In genomic region chr1:228101994-228102790, GRCh38 we compare ENCODE assay signal across 8 cellular contexts. TPM values are rescaled to one million over a fixed set of nuclear protein-coding genes. Genes with fewer than 3 reads are reported as not detected.
A peak's percentile ranks its signal among the peaks of the same experiment; 100 is the strongest.
DNase-seq lines count a peak whose midpoint lies in the region; ATAC-seq and TF ChIP-seq lines count a peak whose summit lies in the region.

No MANE protein-coding gene starts in this region.

- H3K27ac ChIP-seq in OCI-LY3 (ENCODE audit: low read length) (peak overlapping the region; percentile 0; the same call in 1 of the 2 replicates), heart right ventricle (peak overlapping the region in 9 of 10 donors; percentile 83 to 95 (median 92))

- WGBS in heart right ventricle, 2 donors = 12 to 15% methylated on average over 63 to 73 of the region's 73 CpGs

- H3K27me3 ChIP-seq in OCI-LY3 (ENCODE audit: low read depth, low read length) (no peaks in the 10 kb centered on the region), heart right ventricle (no peaks in the 10 kb centered on the region)

- H3K36me3 ChIP-seq in OCI-LY3 (replicated peaks; ENCODE audit: low read depth, low read length) (peaks cover 40% of the 10 kb centered on the region), heart right ventricle (peaks cover 6 to 64% (median 43%) of the 10 kb centered on the region in 9 donors)

- H2AFZ ChIP-seq in OCI-LY3 (ENCODE audit: low read depth, low read length) = no peak overlapping the region

- H3K9me3 ChIP-seq in OCI-LY3 (ENCODE audit: insufficient read depth, low read length) = no peaks in the 10 kb centered on the region
- no peaks in the 10 kb centered on the region for H3K9me3 ChIP-seq in heart right ventricle

- H3K4me3 ChIP-seq in OCI-LY3 (ENCODE audit: low read length) (peak overlapping the region; percentile 87), heart right ventricle (peak overlapping the region; percentile 78 to 100 (median 94))

- ATAC-seq in HG02943 (IDR thresholded peaks at IDR 0.05; ENCODE audit: low read depth, unreplicated experiment) (peak; percentile 13), heart right ventricle (peak in 4 of 8 donors; percentile 0 to 14 (median 3))

- H3K4me2 ChIP-seq in OCI-LY3 (ENCODE audit: low read length) = peak overlapping the region; percentile 80

- peak overlapping the region; percentile 80 for H3K9ac ChIP-seq in OCI-LY3 (ENCODE audit: low read length)

- H3K79me2 ChIP-seq in OCI-LY3 (ENCODE audit: low read length) = peaks cover 50% of the 10 kb centered on the region

- peak; percentile 81 for DNase-seq in NCI-H82 (lab: John Stamatoyannopoulos, UW)
- DNase-seq in NCI-H82 treated with DMSO at 0.1 percent for 48 hours (lab: John Stamatoyannopoulos, UW; ENCODE audit: unreplicated experiment) = no peak
- peak; percentile 59 for DNase-seq in activated gamma-delta T cell treated with Interleukin-2 at 50 U/mL for 16 hours
- no peak for DNase-seq in heart right ventricle
- DNase-seq in retina = peak; percentile 63
- no peak for DNase-seq in putamen (ENCODE audit: low spot score)

- TF ChIP-seq CTCF in OCI-LY3 (IDR thresholded peaks at IDR 0.05; ENCODE audit: low read depth, low read length) (peak; percentile 36), heart right ventricle (IDR thresholded peaks at IDR 0.05) (peak in 5 of 9 donors; percentile 20 to 38 (median 32))

- peaks cover 38% of the 10 kb centered on the region for H4K20me1 ChIP-seq in OCI-LY3 (ENCODE audit: insufficient read depth, low read length)

- intact Hi-C loops in heart right ventricle (cut with DNase I) = no loop called here

- peaks cover 17% of the 10 kb centered on the region for H3K4me1 ChIP-seq in OCI-LY3 (ENCODE audit: low read length)
- H3K4me1 ChIP-seq in heart right ventricle = peaks cover 12 to 38% (median 29%) of the 10 kb centered on the region in 9 donors

RNA-seq across cellular contexts. Expression of gene C1orf35, which starts 0.9 kb away (rescaled TPM):
- total RNA-seq in heart right ventricle = 10 to 100 TPM in 1 of 10 donors, 1 to 10 TPM in 9; 5.6 to 10.6 (median 6.3) TPM
- 10 to 100 TPM; 11.3 to 15.7 TPM for polyA plus RNA-seq in heart right ventricle

RNA-seq across cellular contexts. Expression of gene MRPL55, which starts 6.9 kb away (rescaled TPM):
- total RNA-seq in heart right ventricle = 10 to 100 TPM; 38.0 to 65.2 (median 46.3) TPM
- polyA plus RNA-seq in heart right ventricle = 100 to 1,000 TPM; 113 to 174 TPM

RNA-seq across cellular contexts. Expression of gene ARF1, which starts 19.7 kb away (rescaled TPM):
- 100 to 1,000 TPM; 262 to 372 (median 338) TPM for total RNA-seq in heart right ventricle
- polyA plus RNA-seq in heart right ventricle = 100 to 1,000 TPM; 204 to 498 TPM

RNA-seq across cellular contexts. Expression of gene GUK1, which starts 37.9 kb away (rescaled TPM):
- total RNA-seq in heart right ventricle = 100 to 1,000 TPM; 121 to 207 (median 159) TPM
- polyA plus RNA-seq in heart right ventricle = 100 to 1,000 TPM; 275 to 474 TPM

RNA-seq across cellular contexts. Expression of gene GJC2, which starts 47.5 kb away (rescaled TPM):
- total RNA-seq in heart right ventricle = 1 to 10 TPM in 7 of 10 donors, under 1 TPM in 3; 0.61 to 1.5 (median 1.2) TPM
- 1 to 10 TPM; 1.0 to 1.4 TPM for polyA plus RNA-seq in heart right ventricle

Comparison
In these comparisons a context has a peak if more than half of its experiments do, and no peak if none do; other contexts are left out.
1. DNase-seq: peak in NCI-H82 (single experiment), activated gamma-delta T cell treated with Interleukin-2 at 50 U/mL for 16 hours (single experiment) and retina (single experiment); none in NCI-H82 treated with DMSO at 0.1 percent for 48 hours (single experiment), heart right ventricle (0 of 2) and putamen (single experiment).